1 cellular context compared by ENCODE assay signal in genomic region chr6:3372912-3373554, GRCh38.
TF ChIP-seq lines count a peak whose summit lies in the region.

No MANE protein-coding gene starts in this region.

TF ChIP-seq in HepG2, 621 proteins besides CTCF, POLR2A, EP300 and RAD21 (continued from another document):
- peak; percentile 95 for TF ChIP-seq HIC2 (CRISPR knock-in tag; IDR thresholded peaks at IDR 0.05; ENCODE audit: low read depth)
- peak; percentile 64; the same call in 1 of the 2 replicates for TF ChIP-seq SIN3A (IDR thresholded peaks at IDR 0.05; ENCODE audit: borderline replicate concordance, low read depth, low read length)
- 0 out of 2 replicates have a peak, but pooled peaks have one; percentile 55 for TF ChIP-seq KDM6A (CRISPR knock-in tag; IDR thresholded peaks at IDR 0.05; ENCODE audit: low read depth)
- TF ChIP-seq TCF12 (IDR thresholded peaks at IDR 0.05): no peak
- no peak for TF ChIP-seq TCF12 (CRISPR knock-in tag; IDR thresholded peaks at IDR 0.05)
- TF ChIP-seq FOSL2 (CRISPR knock-in tag; IDR thresholded peaks at IDR 0.05): peak; percentile 82
- no peak for TF ChIP-seq TERF1 (CRISPR knock-in tag; IDR thresholded peaks at IDR 0.05)
- TF ChIP-seq ZNF180 (CRISPR knock-in tag; IDR thresholded peaks at IDR 0.05; ENCODE audit: borderline replicate concordance, low read depth): no peak
- TF ChIP-seq ZNF609 (CRISPR knock-in tag; IDR thresholded peaks at IDR 0.05; ENCODE audit: borderline replicate concordance): peak; percentile 73
- TF ChIP-seq TEAD3 (CRISPR knock-in tag; optimal IDR thresholded peaks at IDR 0.05; ENCODE audit: borderline replicate concordance): no peak
- peak; percentile 93 for TF ChIP-seq HNF4A (CRISPR knock-in tag; IDR thresholded peaks at IDR 0.05)
- peak; percentile 52 for TF ChIP-seq ZNF501 (CRISPR knock-in tag; IDR thresholded peaks at IDR 0.05)
- TF ChIP-seq DPF2 (CRISPR knock-in tag; IDR thresholded peaks at IDR 0.05; ENCODE audit: borderline replicate concordance, low read depth): peak; percentile 62; the same call in 1 of the 2 replicates
- peak; percentile 92 for TF ChIP-seq ELF3 (CRISPR knock-in tag; IDR thresholded peaks at IDR 0.05)
- peak; percentile 90 for TF ChIP-seq HNF4G (IDR thresholded peaks at IDR 0.05; ENCODE audit: borderline replicate concordance, low read depth, low read length)
- TF ChIP-seq HNF4G (CRISPR knock-in tag; IDR thresholded peaks at IDR 0.05; ENCODE audit: borderline replicate concordance, low read depth): peak; percentile 95
- peak; percentile 42; the same call in 1 of the 2 replicates for TF ChIP-seq SP4 (CRISPR knock-in tag; IDR thresholded peaks at IDR 0.05)
- TF ChIP-seq ZSCAN25 (CRISPR knock-in tag; IDR thresholded peaks at IDR 0.05): 0 out of 2 replicates have a peak, but pooled peaks have one; percentile 56
- TF ChIP-seq NR2C2 (CRISPR knock-in tag; IDR thresholded peaks at IDR 0.05; ENCODE audit: borderline replicate concordance): no peak
- peak; percentile 69; the same call in 1 of the 2 replicates for TF ChIP-seq MEF2D (CRISPR knock-in tag; IDR thresholded peaks at IDR 0.05)
- peak; percentile 80; the same call in 1 of the 2 replicates for TF ChIP-seq SMAD3 (CRISPR knock-in tag; IDR thresholded peaks at IDR 0.05)
- TF ChIP-seq ZNF136 (CRISPR knock-in tag; IDR thresholded peaks at IDR 0.05; ENCODE audit: low read depth): peak; percentile 58; the same call in 1 of the 2 replicates
- TF ChIP-seq NRL (CRISPR knock-in tag; IDR thresholded peaks at IDR 0.05; ENCODE audit: borderline replicate concordance): 0 out of 2 replicates have a peak, but pooled peaks have one; percentile 30
- no peak for TF ChIP-seq IRF9 (CRISPR knock-in tag; IDR thresholded peaks at IDR 0.05; ENCODE audit: borderline replicate concordance)
- TF ChIP-seq THRA (CRISPR knock-in tag; IDR thresholded peaks at IDR 0.05; ENCODE audit: borderline replicate concordance): peak; percentile 51; the same call in 1 of the 2 replicates
- peak; percentile 84; the same call in 1 of the 2 replicates for TF ChIP-seq TFAP4 (IDR thresholded peaks at IDR 0.05; ENCODE audit: borderline replicate concordance, low read depth)
- TF ChIP-seq FOXA3 (CRISPR knock-in tag; IDR thresholded peaks at IDR 0.05): peak; percentile 86
- peak; percentile 71 for TF ChIP-seq HDAC1 (CRISPR knock-in tag; IDR thresholded peaks at IDR 0.05)
- TF ChIP-seq BRD4 (CRISPR knock-in tag; IDR thresholded peaks at IDR 0.05): 0 out of 2 replicates have a peak, but pooled peaks have one; percentile 75
- 0 out of 2 replicates have a peak, but pooled peaks have one; percentile 30 for TF ChIP-seq ZFP1 (CRISPR knock-in tag; IDR thresholded peaks at IDR 0.05)
- TF ChIP-seq CBX1 (IDR thresholded peaks at IDR 0.05; ENCODE audit: low read depth): no peak
- TF ChIP-seq ZBTB14 (CRISPR knock-in tag; IDR thresholded peaks at IDR 0.05): no peak
- TF ChIP-seq ZNF580 (CRISPR knock-in tag; IDR thresholded peaks at IDR 0.05; ENCODE audit: borderline replicate concordance, low read depth): peak; percentile 57; the same call in 1 of the 2 replicates
- TF ChIP-seq ZNF333 (CRISPR knock-in tag; IDR thresholded peaks at IDR 0.05; ENCODE audit: borderline replicate concordance): 0 out of 2 replicates have a peak, but pooled peaks have one; percentile 66
- no peak for TF ChIP-seq ATF4 (CRISPR knock-in tag; IDR thresholded peaks at IDR 0.05)
- TF ChIP-seq TFDP2 (CRISPR knock-in tag; IDR thresholded peaks at IDR 0.05): peak; percentile 45; the same call in 1 of the 2 replicates
